Comparison of ENCODE assay signal across 2 cellular contexts in genomic region chr16:16607683-16608082, GRCh38.
DNase-seq lines count a peak whose midpoint lies in the region; ATAC-seq and TF ChIP-seq lines count a peak whose summit lies in the region.
"Not testable (repeated sequence)": the region's sequence is repeated elsewhere in the genome, so short reads cannot be mapped to it uniquely, and the experiment has no call there.

No MANE protein-coding gene starts in this region.

- not testable (repeated sequence) for H3K9me3 Mint-ChIP-seq in GM23338, WTC11

- H3K4me3 ChIP-seq in GM23338 = not testable (repeated sequence)

- not testable (repeated sequence) for H3K27ac Mint-ChIP-seq in GM23338, WTC11

- H4K20me1 ChIP-seq in GM23338 (replicated peaks; ENCODE audit: insufficient read depth) = not testable (repeated sequence)

- H3K36me3 ChIP-seq in GM23338 (ENCODE audit: insufficient read depth) = not testable (repeated sequence)

- ATAC-seq in GM23338 (peak; percentile 61), WTC11 (peak; percentile 55)

- CTCF ChIA-PET in WTC11 (lab: Charles Lee) = not testable (repeated sequence)

- H3K4me3 Mint-ChIP-seq in GM23338, WTC11: not testable (repeated sequence)

- H3K4me1 ChIP-seq in GM23338 (ENCODE audit: insufficient read depth) = not testable (repeated sequence)

- H3K36me3 Mint-ChIP-seq in GM23338 (ENCODE audit: low read depth); WTC11: not testable (repeated sequence)

- H3K9me2 ChIP-seq in GM23338 (ENCODE audit: insufficient read depth) = not testable (repeated sequence)

- DNase-seq in GM23338 (ENCODE audit: low spot score); WTC11 (ENCODE audit: low spot score): not testable (repeated sequence)

- H3F3A ChIP-seq in GM23338 (replicated peaks; ENCODE audit: low read depth) = not testable (repeated sequence)

- not testable (repeated sequence) for H3K27me3 Mint-ChIP-seq in GM23338 (ENCODE audit: insufficient read depth, low read depth, poor library complexity); WTC11 (ENCODE audit: low read depth)

- H3K27ac ChIP-seq in GM23338 (ENCODE audit: low read depth) = not testable (repeated sequence)

- not testable (repeated sequence) for H3K4me1 Mint-ChIP-seq in GM23338, WTC11

- not testable (repeated sequence) for H2AFZ ChIP-seq in GM23338

- H3K4me2 ChIP-seq in GM23338 = not testable (repeated sequence)

- not testable (repeated sequence) for H3K79me2 ChIP-seq in GM23338 (replicated peaks; ENCODE audit: insufficient read depth)

- not testable (repeated sequence) for H3K27me3 ChIP-seq in GM23338 (ENCODE audit: insufficient read depth)

- POLR2A ChIA-PET in WTC11 (lab: Charles Lee) = not testable (repeated sequence)

- not testable (repeated sequence) for TF ChIP-seq CTCF in GM23338 (conservative IDR thresholded peaks at IDR 0.05; ENCODE audit: low read depth in 2 of 2); WTC11 (IDR thresholded peaks at IDR 0.05)
